In genomic region chr1:234610061-234610581, GRCh38 we compare ENCODE assay signal across 8 cellular contexts. TPM values are rescaled to one million over a fixed set of nuclear protein-coding genes. Genes with fewer than 3 reads are reported as not detected.
DNase-seq lines count a peak whose midpoint lies in the region; ATAC-seq and TF ChIP-seq lines count a peak whose summit lies in the region.

IRF2BP2 (minus strand) TSS chr1:234610178; CDS start chr1:234609494, 684 bp downstream.

- H3K27me3 ChIP-seq in H7 (ENCODE audit: control insufficient read depth, insufficient read depth, low read length): no peaks in the 10 kb centered on the region
- H3K27me3 ChIP-seq in right cardiac atrium (ENCODE audit: control insufficient read depth, insufficient read depth): no peaks in the 10 kb centered on the region

- peaks cover 54% of the 10 kb centered on the region for H3K4me1 Mint-ChIP-seq in Calu3 (ENCODE audit: low read depth, unreplicated experiment)

- H3K36me3 Mint-ChIP-seq in Calu3 (ENCODE audit: insufficient read depth, unreplicated experiment): peaks cover 82% of the 10 kb centered on the region

- intact Hi-C loops in Calu3 (cut with micrococcal nuclease; ENCODE audit: unreplicated experiment): loop anchor here (5.0 kb wide), 4 partner anchors 162 to 267 kb away; no protein-coding TSS in a partner anchor
- intact Hi-C loops in T-helper 2 cell treated with Interferon-gamma antibody and Interleukin-4, amounts not matched to agents 100 ng/mL and 5 ng/mL, for 36 hours (cut with micrococcal nuclease): loop anchor here (1.0 to 5.0 kb wide), 7 partner anchors 67 to 1257 kb away; partner anchors contain the start of genes ARID4B, B3GALNT2, GGPS1 and LYST
- intact Hi-C loops in right cardiac atrium (cut with DNase I): loop anchor here (1.0 to 10.0 kb wide), 7 partner anchors 92 to 472 kb away; no protein-coding TSS in a partner anchor

- H3K27ac ChIP-seq in angular gyrus (ENCODE audit: low read depth, low read length) (peak within 1 kb of the TSS; percentile 95), right cardiac atrium (ENCODE audit: low read length) (peak within 1 kb of the TSS; percentile 99)

- ATAC-seq in right cardiac atrium: peak; percentile 61 to 63
- ATAC-seq in GM19455 (IDR thresholded peaks at IDR 0.05; ENCODE audit: unreplicated experiment): no peak

- H3K4me3 ChIP-seq in H7 (ENCODE audit: insufficient read depth, low read depth, low read length) (peak within 1 kb of the TSS; percentile 87), right cardiac atrium (ENCODE audit: low read length) (peak within 1 kb of the TSS; percentile 71)

- H3K4me3 Mint-ChIP-seq in Calu3 (ENCODE audit: low read depth, unreplicated experiment): peak within 1 kb of the TSS; percentile 89

- BruUV-seq in Calu3 (replicated peaks; lab: Mats Ljungman, UMichigan): no TSS peak

- peaks cover 4% of the 10 kb centered on the region for H3K4me1 ChIP-seq in right cardiac atrium (ENCODE audit: control insufficient read depth, insufficient read depth, low read length)

- H3K27ac Mint-ChIP-seq in Calu3 (ENCODE audit: unreplicated experiment): peak within 1 kb of the TSS; percentile 97

- H3K9me3 ChIP-seq in right cardiac atrium (ENCODE audit: control insufficient read depth, low read length): no peaks in the 10 kb centered on the region

- peaks cover 13% of the 10 kb centered on the region for H3K36me3 ChIP-seq in H7 (replicated peaks; ENCODE audit: control insufficient read depth, insufficient read depth, low read length)

- under 1% methylated on average over 59 of the region's 60 CpGs for WGBS in right cardiac atrium

- H3K9me3 Mint-ChIP-seq in Calu3 (ENCODE audit: low read depth, unreplicated experiment): no peaks in the 10 kb centered on the region

- CTCF ChIA-PET in Calu3 (lab: Charles Lee): interaction anchor here (0.8 to 3.9 kb wide), 4 partner anchors 10 to 473 kb away, joined by 3 to 26 read pairs (median 3); no protein-coding TSS in a partner anchor

- no peaks in the 10 kb centered on the region for H3K27me3 Mint-ChIP-seq in Calu3 (ENCODE audit: unreplicated experiment)

- peak; percentile 92 for DNase-seq in Calu3
- DNase-seq in H7: peak; percentile 98
- DNase-seq in NCI-H128 (lab: John Stamatoyannopoulos, UW; ENCODE audit: unreplicated experiment): peak; percentile 78
- DNase-seq in right cardiac atrium: peak; percentile 84 to 94 (median 94)
- no peak for DNase-seq in pulmonary artery endothelial cell (ENCODE audit: low read depth, low spot score)

- no peak for TF ChIP-seq CTCF in Calu3 (IDR thresholded peaks at IDR 0.05; ENCODE audit: unreplicated experiment)

RNA-seq across cellular contexts. Expression of gene IRF2BP2, which starts in this region (rescaled TPM):
- 192 and 196 TPM in 2 replicates for total RNA-seq in Calu3 (2022)
- total RNA-seq in H7 (2014; rRNA removed; shearing (Covaris generic)): 67.0 and 90.9 TPM in 2 replicates
- total RNA-seq in T-helper 2 cell treated with Interferon-gamma antibody and Interleukin-4, amounts not matched to agents 100 ng/mL and 5 ng/mL, for 36 hours: 114 and 122 TPM in 2 replicates
- total RNA-seq in right cardiac atrium: 100 to 1,000 TPM in 3 of 4 donors, 10 to 100 TPM in 1; 92.3 to 123 (median 108) TPM
- polyA plus RNA-seq in right cardiac atrium: 69.3 TPM
- 62.4 and 74.6 TPM in 2 replicates for total RNA-seq in pulmonary artery endothelial cell
